ENCODE assay signal across 22 cellular contexts in the genomic region with DNA sequence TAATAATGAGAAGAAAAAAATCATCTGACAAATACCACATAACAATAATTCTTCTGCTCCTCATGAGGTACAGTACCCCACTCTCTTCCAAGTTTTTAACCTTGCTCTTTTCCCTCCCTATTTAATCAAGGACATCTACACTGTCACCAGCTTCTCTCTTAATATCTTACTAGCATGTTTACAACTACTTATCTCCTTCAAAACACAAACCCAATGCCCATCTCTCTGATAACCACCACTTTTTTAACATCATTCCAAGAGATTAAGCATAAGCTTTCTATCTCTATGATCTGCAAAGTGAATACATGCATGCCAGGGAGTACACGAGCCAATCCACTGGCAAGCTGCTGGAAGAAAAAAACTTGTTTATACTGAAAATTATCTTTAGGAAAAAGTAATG. TPM values are rescaled to one million over a fixed set of nuclear protein-coding genes. Genes with fewer than 3 reads are reported as not detected.
DNase-seq lines count a peak whose midpoint lies in the region; ATAC-seq and TF ChIP-seq lines count a peak whose summit lies in the region.
"Had no signal": no experiment of that assay in that cellular context is flagged by ENCODE, and none has a peak within 500 bp of the region (broad histone marks: within the 10 kb centered on the region; RNA-seq: fewer than 3 reads in every experiment).

No MANE protein-coding gene starts in this region.

- POLR2A ChIA-PET in T-cell (lab: Charles Lee), result interaction anchor here (0.6 kb wide), 2 partner anchors 66 to 1209 kb away, joined by 3 to 7 read pairs; no protein-coding TSS in a partner anchor

- H3K27me3 Mint-ChIP-seq in activated naive CD8-positive, alpha-beta T cell, result no peaks in the 10 kb centered on the region
- no peaks in the 10 kb centered on the region for H3K27me3 Mint-ChIP-seq in activated naive CD8-positive, alpha-beta T cell treated with anti-CD3 and anti-CD28 coated beads, Interleukin-2, amount 50 U/mL, for 24 hours
- H3K27me3 Mint-ChIP-seq in T-cell (no peaks in the 10 kb centered on the region), brain (no peaks in the 10 kb centered on the region)
- H3K27me3 Mint-ChIP-seq in activated T-cell treated with anti-CD3 and anti-CD28 coated beads, Interleukin-2, amount 50 U/mL, for 4 hours (ENCODE audit: low read depth), result no peaks in the 10 kb centered on the region
- H3K27me3 Mint-ChIP-seq: IgD-negative memory B cell had no signal

- CTCF ChIA-PET in T-cell (lab: Charles Lee), result no interaction called here

- H3K27me3 ChIP-seq in parathyroid adenoma (ENCODE audit: control insufficient read depth, insufficient read depth, low read length) (no peaks in the 10 kb centered on the region), right atrium auricular region (no peaks in the 10 kb centered on the region)

- no peak overlapping the region for H3K9ac ChIP-seq in parathyroid adenoma
- H3K9ac ChIP-seq: GM23248 had no signal

- peaks cover 8% of the 10 kb centered on the region for H3K36me3 Mint-ChIP-seq in activated naive CD8-positive, alpha-beta T cell
- peaks cover 14% of the 10 kb centered on the region for H3K36me3 Mint-ChIP-seq in activated naive CD8-positive, alpha-beta T cell treated with anti-CD3 and anti-CD28 coated beads, Interleukin-2, amount 50 U/mL, for 24 hours (ENCODE audit: low read depth)
- H3K36me3 Mint-ChIP-seq in T-cell, result peaks cover 11% of the 10 kb centered on the region
- H3K36me3 Mint-ChIP-seq in brain, result peaks cover 16% of the 10 kb centered on the region
- H3K36me3 Mint-ChIP-seq in activated T-cell treated with anti-CD3 and anti-CD28 coated beads, Interleukin-2, amount 50 U/mL, for 4 hours (ENCODE audit: insufficient read depth), result peaks cover 2% of the 10 kb centered on the region
- H3K36me3 Mint-ChIP-seq: IgD-negative memory B cell had no signal

- H3K27ac ChIP-seq in parathyroid adenoma, result no peak overlapping the region
- H3K27ac ChIP-seq in right atrium auricular region, result no peak overlapping the region
- H3K27ac ChIP-seq: C4-2B, GM23248 had no signal

- no peak for DNase-seq in activated naive CD8-positive, alpha-beta T cell treated with anti-CD3 and anti-CD28 coated beads, Interleukin-2, amount 50 U/mL, for 24 hours
- DNase-seq in T-cell (no peak), right atrium auricular region (ENCODE audit: low spot score) (no peak), dedifferentiated amniotic fluid mesenchymal stem cell (ENCODE audit: extremely low spot score) (no peak)
- DNase-seq in activated T-cell treated with anti-CD3 and anti-CD28 coated beads, Interleukin-2, amount 50 U/mL, for 4 hours, result no peak
- DNase-seq: DMS79, GM23248, HCEC 1CT, Karpas-422, MV-4-11, NCI-H1694, NCI-H2081, NCI-H2171, NCI-H345, NCI-H524, SIG-M5 had no signal

- TF ChIP-seq CTCF in brain (conservative IDR thresholded peaks at IDR 0.05), result no peak
- TF ChIP-seq CTCF in parathyroid adenoma (IDR thresholded peaks at IDR 0.05), result no peak
- TF ChIP-seq CTCF in right atrium auricular region (IDR thresholded peaks at IDR 0.05), result no peak

- H3K27ac Mint-ChIP-seq in activated naive CD8-positive, alpha-beta T cell, result peak overlapping the region; percentile 35
- H3K27ac Mint-ChIP-seq in activated naive CD8-positive, alpha-beta T cell treated with anti-CD3 and anti-CD28 coated beads, Interleukin-2, amount 50 U/mL, for 24 hours, result no peak overlapping the region
- peak overlapping the region; percentile 12 to 32 for H3K27ac Mint-ChIP-seq in T-cell
- peak overlapping the region in 3 of 5 experiments; percentile 1 to 9 (median 2) for H3K27ac Mint-ChIP-seq in brain
- H3K27ac Mint-ChIP-seq: IgD-negative memory B cell had no signal

- ATAC-seq in activated naive CD8-positive, alpha-beta T cell treated with anti-CD3 and anti-CD28 coated beads, Interleukin-2, amount 50 U/mL, for 24 hours, result no peak
- no peak for ATAC-seq in T-cell (replicated peaks in 1 of 4)
- ATAC-seq in activated T-cell treated with anti-CD3 and anti-CD28 coated beads, Interleukin-2, amount 50 U/mL, for 4 hours, result no peak
- ATAC-seq: Panc1 had no signal

- no peaks in the 10 kb centered on the region for H3K36me3 ChIP-seq in parathyroid adenoma (ENCODE audit: control insufficient read depth, insufficient read depth, low read length)
- no peaks in the 10 kb centered on the region for H3K36me3 ChIP-seq in right atrium auricular region

- no peaks in the 10 kb centered on the region for H3K9me3 ChIP-seq in parathyroid adenoma (ENCODE audit: control insufficient read depth, low read length)
- H3K9me3 ChIP-seq in right atrium auricular region, result no peaks in the 10 kb centered on the region

- no peak overlapping the region for H3K4me3 Mint-ChIP-seq in activated naive CD8-positive, alpha-beta T cell
- no peak overlapping the region for H3K4me3 Mint-ChIP-seq in activated naive CD8-positive, alpha-beta T cell treated with anti-CD3 and anti-CD28 coated beads, Interleukin-2, amount 50 U/mL, for 24 hours
- no peak overlapping the region for H3K4me3 Mint-ChIP-seq in T-cell
- H3K4me3 Mint-ChIP-seq in brain, result peak overlapping the region in 1 of 5 experiments; percentile 8
- H3K4me3 Mint-ChIP-seq in activated T-cell treated with anti-CD3 and anti-CD28 coated beads, Interleukin-2, amount 50 U/mL, for 4 hours, result no peak overlapping the region

- peak overlapping the region; percentile 30 for H3K4me2 ChIP-seq in parathyroid adenoma (ENCODE audit: low read length)

- peaks cover 78% of the 10 kb centered on the region for H3K4me1 Mint-ChIP-seq in activated naive CD8-positive, alpha-beta T cell (ENCODE audit: low read depth)
- H3K4me1 Mint-ChIP-seq in activated naive CD8-positive, alpha-beta T cell treated with anti-CD3 and anti-CD28 coated beads, Interleukin-2, amount 50 U/mL, for 24 hours, result peaks cover 62% of the 10 kb centered on the region
- H3K4me1 Mint-ChIP-seq in T-cell (peaks cover 69 to 82% (median 73%) of the 10 kb centered on the region in 3 donors), brain (peaks cover 62% of the 10 kb centered on the region)
- H3K4me1 Mint-ChIP-seq in activated T-cell treated with anti-CD3 and anti-CD28 coated beads, Interleukin-2, amount 50 U/mL, for 4 hours (ENCODE audit: low read depth), result peaks cover 58% of the 10 kb centered on the region

- H3K79me2 ChIP-seq in parathyroid adenoma, result peaks cover 69% of the 10 kb centered on the region

- H3K4me1 ChIP-seq in parathyroid adenoma (peaks cover 18% of the 10 kb centered on the region), right atrium auricular region (peaks cover 0 to 12% of the 10 kb centered on the region in 2 donors)

- no peak overlapping the region for H2AFZ ChIP-seq in parathyroid adenoma
- H2AFZ ChIP-seq: GM23248 had no signal

- H3K4me3 ChIP-seq in parathyroid adenoma (ENCODE audit: low read depth, low read length) (no peak overlapping the region), right atrium auricular region (no peak overlapping the region)
- H3K4me3 ChIP-seq: GM23248 had no signal

- no peaks in the 10 kb centered on the region for H3K9me3 Mint-ChIP-seq in activated naive CD8-positive, alpha-beta T cell (ENCODE audit: low read depth)
- H3K9me3 Mint-ChIP-seq in activated naive CD8-positive, alpha-beta T cell treated with anti-CD3 and anti-CD28 coated beads, Interleukin-2, amount 50 U/mL, for 24 hours, result no peaks in the 10 kb centered on the region
- H3K9me3 Mint-ChIP-seq in T-cell (peaks cover 0 to 5% (median 0%) of the 10 kb centered on the region in 3 donors), brain (peaks cover 0 to 10% (median 2%) of the 10 kb centered on the region in 5 experiments)
- H3K9me3 Mint-ChIP-seq in activated T-cell treated with anti-CD3 and anti-CD28 coated beads, Interleukin-2, amount 50 U/mL, for 4 hours, result no peaks in the 10 kb centered on the region
- H3K9me3 Mint-ChIP-seq: IgD-negative memory B cell had no signal

RNA-seq across cellular contexts. Expression of a gene that starts 10.3 kb away (rescaled TPM):
- total RNA-seq in T-cell (100 to 1,000 TPM in 1 of 5 donors, 10 to 100 TPM in 4; 49.7 to 101 (median 53.5) TPM), right atrium auricular region (1 to 10 TPM; 4.5 to 6.8 TPM)
- 2.2 TPM for polyA plus RNA-seq in brain (ENCODE audit: insufficient read depth, low read depth, low replicate concordance)
- total RNA-seq in activated T-cell treated with anti-CD3 and anti-CD28 coated beads, Interleukin-2, amount 50 U/mL, for 4 hours, result 10 to 100 TPM; 23.1 to 27.9 (median 26.8) TPM
